19 cellular contexts compared by ENCODE assay signal in the genomic region with DNA sequence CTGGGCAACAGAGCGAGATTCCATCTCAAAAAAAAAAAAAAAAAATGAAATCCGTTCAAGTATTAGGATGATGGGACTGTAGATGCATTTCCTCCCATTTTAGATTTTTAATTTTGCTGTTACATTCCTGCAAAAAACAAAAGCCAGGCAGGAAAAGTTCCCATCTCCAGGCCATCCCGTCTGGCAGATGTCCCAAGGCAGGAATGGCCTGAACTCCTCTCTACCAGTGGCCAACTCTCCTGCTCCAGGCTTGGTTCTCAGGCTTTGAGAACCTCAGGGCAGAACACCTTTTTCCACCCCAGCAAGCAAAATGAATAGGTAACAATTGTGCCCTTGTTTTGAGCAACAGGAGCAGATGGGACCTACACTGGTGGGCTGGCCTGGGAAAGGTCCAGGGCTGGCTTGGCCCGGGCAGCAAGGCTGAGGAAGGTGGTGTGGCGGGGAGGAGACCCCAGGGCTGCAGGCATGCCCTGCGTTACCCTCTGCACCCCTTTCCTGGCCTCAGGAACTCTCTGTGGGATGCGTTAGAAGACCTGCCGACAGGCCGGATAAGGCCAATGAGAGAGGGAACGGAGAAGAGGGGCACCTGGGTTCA.
"Had no signal": no experiment of that assay in that cellular context is flagged by ENCODE, and none has a peak within 500 bp of the region (broad histone marks: within the 10 kb centered on the region; RNA-seq: fewer than 3 reads in every experiment).

No MANE protein-coding gene starts in this region.

- H3K36me3 ChIP-seq: cardiac muscle cell had no signal

- H3K4me3 ChIP-seq: body of pancreas, cardiac muscle cell, esophagus squamous epithelium, smooth muscle cell, transverse colon had no signal

- H3K27me3 ChIP-seq: body of pancreas, gastrocnemius medialis, transverse colon, vagina had no signal

- H3K9me3 ChIP-seq: body of pancreas, esophagus squamous epithelium, gastrocnemius medialis, stomach, transverse colon, vagina had no signal

- H3K4me1 ChIP-seq: body of pancreas, transverse colon had no signal

- ATAC-seq: activated naive CD8-positive, alpha-beta T cell treated with anti-CD3 and anti-CD28 coated beads, Interleukin-2, amount 50 U/mL, for 24 hours; body of pancreas; effector memory CD8-positive, alpha-beta T cell; gastrocnemius medialis; naive thymus-derived CD4-positive, alpha-beta T cell; stimulated activated memory B cell treated with anti-CD40 and anti-IgM and Interleukin-4, amounts not matched to agents 10 μg/mL and 1 μg/mL and 100 μg/mL, for 72 hours; WTC11 had no signal

- H3K27ac ChIP-seq: body of pancreas, cardiac muscle cell, transverse colon had no signal

- DNase-seq: activated effector memory CD4-positive, alpha-beta T cell treated with anti-CD3 and anti-CD28 coated beads, Interleukin-2, amount 50 U/mL, for 16 hours; activated naive CD4-positive, alpha-beta T cell treated with anti-CD3 and anti-CD28 coated beads, Interleukin-2, amount 10 ng/mL, durations not matched to agents 7 days and 5 days; activated naive CD8-positive, alpha-beta T cell treated with anti-CD3 and anti-CD28 coated beads, Interleukin-2, amount 50 U/mL, for 24 hours; activated T-cell treated with anti-CD3 and anti-CD28 coated beads for 4 hours; anterior cingulate cortex; body of pancreas; effector memory CD8-positive, alpha-beta T cell; esophagus squamous epithelium; gastrocnemius medialis; naive thymus-derived CD4-positive, alpha-beta T cell; stimulated activated CD4-positive, alpha-beta T cell treated with anti-CD3 and anti-CD28 coated beads, Interleukin-15, amount 100 ng/mL, for 24 hours; stomach; T-helper 9 cell; transverse colon had no signal
